In the genomic region with DNA sequence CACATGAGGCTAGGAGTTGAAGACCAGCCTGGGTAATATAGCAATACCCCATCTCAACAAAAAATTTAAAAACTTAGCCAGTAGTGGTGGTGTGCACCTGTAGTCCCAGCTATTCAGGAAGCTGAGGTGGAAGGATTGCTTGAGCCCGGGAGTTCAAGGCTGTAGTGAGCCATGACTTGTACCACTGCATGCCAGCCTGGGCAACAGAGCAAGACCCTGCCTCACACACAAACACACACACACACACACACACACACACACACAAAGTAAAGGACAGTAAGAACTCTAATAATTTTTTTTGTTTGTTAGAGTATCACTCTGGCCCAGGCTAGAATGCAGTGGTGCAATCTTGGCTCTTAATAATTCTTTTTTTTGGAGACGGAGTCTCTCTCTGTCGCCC, we compare ENCODE assay signal across 27 cellular contexts.
"Had no signal": no experiment of that assay in that cellular context is flagged by ENCODE, and none has a peak within 500 bp of the region (broad histone marks: within the 10 kb centered on the region; RNA-seq: fewer than 3 reads in every experiment).

No MANE protein-coding gene starts in this region.

- H3K27ac Mint-ChIP-seq: stimulated activated effector memory CD8-positive, alpha-beta T cell treated with anti-CD3 and anti-CD28 coated beads, Interleukin-12 subunit alpha, Interleukin-12 subunit beta, amount 100 ng/mL, for 72 hours; stimulated activated memory B cell treated with anti-CD40 and anti-IgM and Interleukin-4, amounts not matched to agents 10 μg/mL and 1 μg/mL and 100 μg/mL, for 72 hours; stimulated activated naive B cell treated with anti-CD40 and anti-IgM and Interleukin-4, amounts not matched to agents 10 μg/mL and 1 μg/mL and 100 μg/mL, for 72 hours; stimulated activated naive CD8-positive, alpha-beta T cell treated with anti-CD3 and anti-CD28 coated beads, Interleukin-15, amount 100 ng/mL, for 72 hours; stimulated activated naive CD8-positive, alpha-beta T cell treated with anti-CD3 and anti-CD28 coated beads, Interleukin-15, Interleukin-2, amounts not matched to agents 100 ng/mL and 50 ng/mL, for 24 hours; type B pancreatic cell had no signal

- H3K36me3 ChIP-seq: stomach, suprapubic skin, thoracic aorta, thyroid gland, tibial artery, tibial nerve, transverse colon, upper lobe of left lung, upper lobe of right lung, uterus, vagina had no signal

- H3K27me3 Mint-ChIP-seq: stimulated activated naive B cell treated with anti-CD40 and anti-IgM and Interleukin-4, amounts not matched to agents 10 μg/mL and 1 μg/mL and 100 μg/mL, for 72 hours; stimulated activated naive CD8-positive, alpha-beta T cell treated with anti-CD3 and anti-CD28 coated beads, Interleukin-15, amount 100 ng/mL, for 72 hours; stimulated activated naive CD8-positive, alpha-beta T cell treated with anti-CD3 and anti-CD28 coated beads, Interleukin-15, Interleukin-2, amounts not matched to agents 100 ng/mL and 50 ng/mL, for 24 hours; type B pancreatic cell had no signal

- H3K9me3 Mint-ChIP-seq: stimulated activated effector memory CD8-positive, alpha-beta T cell treated with anti-CD3 and anti-CD28 coated beads, Interleukin-12 subunit alpha, Interleukin-12 subunit beta, amount 100 ng/mL, for 72 hours; stimulated activated naive CD8-positive, alpha-beta T cell treated with anti-CD3 and anti-CD28 coated beads, Interleukin-15, amount 100 ng/mL, for 72 hours; stimulated activated naive CD8-positive, alpha-beta T cell treated with anti-CD3 and anti-CD28 coated beads, Interleukin-15, Interleukin-2, amounts not matched to agents 100 ng/mL and 50 ng/mL, for 24 hours; type B pancreatic cell had no signal

- H3K4me3 ChIP-seq: stomach, suprapubic skin, testis, thoracic aorta, thyroid gland, tibial artery, tibial nerve, transverse colon, upper lobe of left lung, upper lobe of right lung, uterus, vagina had no signal

- H3K36me3 Mint-ChIP-seq: stimulated activated effector memory CD8-positive, alpha-beta T cell treated with anti-CD3 and anti-CD28 coated beads, Interleukin-12 subunit alpha, Interleukin-12 subunit beta, amount 100 ng/mL, for 72 hours; stimulated activated memory B cell treated with anti-CD40 and anti-IgM and Interleukin-4, amounts not matched to agents 10 μg/mL and 1 μg/mL and 100 μg/mL, for 72 hours; stimulated activated naive B cell treated with anti-CD40 and anti-IgM and Interleukin-4, amounts not matched to agents 10 μg/mL and 1 μg/mL and 100 μg/mL, for 72 hours had no signal

- DNase-seq: stimulated activated CD4-positive, alpha-beta T cell treated with anti-CD3 and anti-CD28 coated beads, Interleukin-2, amount 100 ng/mL, for 48 hours; stimulated activated CD4-positive, alpha-beta T cell treated with anti-CD3 and anti-CD28 coated beads, Interleukin-4, amount 100 ng/mL, for 1 hour; stimulated activated CD4-positive, alpha-beta T cell treated with anti-CD3 and anti-CD28 coated beads, Interleukin-4, amount 100 ng/mL, for 24 hours; stimulated activated CD4-positive, alpha-beta T cell treated with anti-CD3 and anti-CD28 coated beads, Interleukin-4, amount 100 ng/mL, for 4 hours; stimulated activated CD8-positive, alpha-beta memory T cell treated with anti-CD3 and anti-CD28 coated beads, Interleukin-4, amount 100 ng/mL, for 48 hours; stimulated activated naive B cell treated with anti-CD40 and anti-IgM and Interleukin-4, amounts not matched to agents 10 μg/mL and 1 μg/mL and 100 μg/mL, for 72 hours; stimulated activated naive CD4-positive, alpha-beta T cell; stimulated activated naive CD4-positive, alpha-beta T cell treated with Interleukin-2 at 50 U/mL for 16 hours; stimulated activated naive CD8-positive, alpha-beta T cell treated with anti-CD3 and anti-CD28 coated beads, Interleukin-15, amount 100 ng/mL, for 72 hours; stimulated activated naive CD8-positive, alpha-beta T cell treated with anti-CD3 and anti-CD28 coated beads, Interleukin-15, Interleukin-2, amounts not matched to agents 100 U/mL and 50 U/mL, for 24 hours; stomach; testis; thyroid gland; tibial artery; transverse colon; trophoblast cell; upper lobe of left lung; upper lobe of right lung; uterus had no signal

- ATAC-seq: stimulated activated effector memory CD8-positive, alpha-beta T cell treated with anti-CD3 and anti-CD28 coated beads, Interleukin-12 subunit alpha, Interleukin-12 subunit beta, amount 100 ng/mL, for 72 hours; stimulated activated memory B cell treated with anti-CD40 and anti-IgM and Interleukin-4, amounts not matched to agents 10 μg/mL and 1 μg/mL and 100 μg/mL, for 72 hours; stimulated activated naive B cell treated with anti-CD40 and anti-IgM and Interleukin-4, amounts not matched to agents 10 μg/mL and 1 μg/mL and 100 μg/mL, for 72 hours; stimulated activated naive CD8-positive, alpha-beta T cell treated with anti-CD3 and anti-CD28 coated beads, Interleukin-15, amount 100 ng/mL, for 72 hours; stimulated activated naive CD8-positive, alpha-beta T cell treated with anti-CD3 and anti-CD28 coated beads, Interleukin-15, Interleukin-2, amounts not matched to agents 100 U/mL and 50 U/mL, for 24 hours; upper lobe of right lung had no signal

- H3K9me3 ChIP-seq: stomach, suprapubic skin, testis, thoracic aorta, thyroid gland, tibial artery, tibial nerve, transverse colon, upper lobe of left lung, upper lobe of right lung, uterus, vagina had no signal

- H3K4me1 ChIP-seq: suprapubic skin, thyroid gland, tibial artery, tibial nerve, upper lobe of right lung, uterus, vagina had no signal

- H3K4me3 Mint-ChIP-seq: stimulated activated effector memory CD8-positive, alpha-beta T cell treated with anti-CD3 and anti-CD28 coated beads, Interleukin-12 subunit alpha, Interleukin-12 subunit beta, amount 100 ng/mL, for 72 hours; stimulated activated memory B cell treated with anti-CD40 and anti-IgM and Interleukin-4, amounts not matched to agents 10 μg/mL and 1 μg/mL and 100 μg/mL, for 72 hours; stimulated activated naive B cell treated with anti-CD40 and anti-IgM and Interleukin-4, amounts not matched to agents 10 μg/mL and 1 μg/mL and 100 μg/mL, for 72 hours; stimulated activated naive CD8-positive, alpha-beta T cell treated with anti-CD3 and anti-CD28 coated beads, Interleukin-15, amount 100 ng/mL, for 72 hours; stimulated activated naive CD8-positive, alpha-beta T cell treated with anti-CD3 and anti-CD28 coated beads, Interleukin-15, Interleukin-2, amounts not matched to agents 100 ng/mL and 50 ng/mL, for 24 hours; type B pancreatic cell had no signal

- H3K27ac ChIP-seq: stomach, suprapubic skin, testis, thoracic aorta, thyroid gland, tibial artery, tibial nerve, transverse colon, upper lobe of left lung, upper lobe of right lung, uterus, vagina had no signal
